In the genomic region with DNA sequence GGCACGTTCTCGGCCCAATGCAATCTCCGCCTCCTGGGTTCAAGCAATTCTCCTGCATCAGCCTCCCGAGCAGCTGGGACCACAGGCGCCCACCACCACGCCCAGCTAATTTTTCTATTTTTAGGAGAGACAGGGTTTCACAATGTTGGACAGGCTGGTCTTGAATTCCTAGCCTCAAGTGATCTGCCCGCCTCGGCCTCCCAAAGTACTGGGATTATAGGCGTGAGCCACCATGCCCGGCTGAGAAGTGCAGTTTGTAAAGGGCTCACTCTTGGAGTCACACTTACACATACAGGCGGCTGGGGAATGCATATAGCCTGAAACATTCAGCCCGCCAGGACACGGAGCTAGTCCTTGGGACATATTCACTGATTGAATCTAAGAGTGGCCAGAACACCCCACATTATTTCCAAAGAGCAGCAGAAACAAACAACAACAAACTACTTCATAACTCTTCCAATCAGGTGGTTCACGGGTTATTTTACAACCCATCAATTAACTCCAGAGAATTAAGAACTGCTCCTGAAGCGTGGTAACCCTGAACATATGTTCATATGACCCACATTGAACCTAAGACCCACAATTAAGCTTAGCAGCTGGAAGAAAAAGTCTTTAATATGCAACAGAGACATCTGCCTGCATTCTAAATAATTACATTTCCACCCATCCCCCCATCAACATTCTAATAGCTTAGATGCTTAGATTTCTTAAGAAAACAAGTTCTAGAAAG, we compare ENCODE assay signal across 1 cellular context.
TF ChIP-seq lines count a peak whose summit lies in the region.

No MANE protein-coding gene starts in this region.

TF ChIP-seq in GM23338, 12 proteins besides CTCF, POLR2A, EP300 and RAD21 (continued from another document):
- TF ChIP-seq, protein P1, sequence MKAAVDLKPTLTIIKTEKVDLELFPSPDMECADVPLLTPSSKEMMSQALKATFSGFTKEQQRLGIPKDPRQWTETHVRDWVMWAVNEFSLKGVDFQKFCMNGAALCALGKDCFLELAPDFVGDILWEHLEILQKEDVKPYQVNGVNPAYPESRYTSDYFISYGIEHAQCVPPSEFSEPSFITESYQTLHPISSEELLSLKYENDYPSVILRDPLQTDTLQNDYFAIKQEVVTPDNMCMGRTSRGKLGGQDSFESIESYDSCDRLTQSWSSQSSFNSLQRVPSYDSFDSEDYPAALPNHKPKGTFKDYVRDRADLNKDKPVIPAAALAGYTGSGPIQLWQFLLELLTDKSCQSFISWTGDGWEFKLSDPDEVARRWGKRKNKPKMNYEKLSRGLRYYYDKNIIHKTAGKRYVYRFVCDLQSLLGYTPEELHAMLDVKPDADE (IDR thresholded peaks at IDR 0.05) = no peak
- TF ChIP-seq, protein P2, sequence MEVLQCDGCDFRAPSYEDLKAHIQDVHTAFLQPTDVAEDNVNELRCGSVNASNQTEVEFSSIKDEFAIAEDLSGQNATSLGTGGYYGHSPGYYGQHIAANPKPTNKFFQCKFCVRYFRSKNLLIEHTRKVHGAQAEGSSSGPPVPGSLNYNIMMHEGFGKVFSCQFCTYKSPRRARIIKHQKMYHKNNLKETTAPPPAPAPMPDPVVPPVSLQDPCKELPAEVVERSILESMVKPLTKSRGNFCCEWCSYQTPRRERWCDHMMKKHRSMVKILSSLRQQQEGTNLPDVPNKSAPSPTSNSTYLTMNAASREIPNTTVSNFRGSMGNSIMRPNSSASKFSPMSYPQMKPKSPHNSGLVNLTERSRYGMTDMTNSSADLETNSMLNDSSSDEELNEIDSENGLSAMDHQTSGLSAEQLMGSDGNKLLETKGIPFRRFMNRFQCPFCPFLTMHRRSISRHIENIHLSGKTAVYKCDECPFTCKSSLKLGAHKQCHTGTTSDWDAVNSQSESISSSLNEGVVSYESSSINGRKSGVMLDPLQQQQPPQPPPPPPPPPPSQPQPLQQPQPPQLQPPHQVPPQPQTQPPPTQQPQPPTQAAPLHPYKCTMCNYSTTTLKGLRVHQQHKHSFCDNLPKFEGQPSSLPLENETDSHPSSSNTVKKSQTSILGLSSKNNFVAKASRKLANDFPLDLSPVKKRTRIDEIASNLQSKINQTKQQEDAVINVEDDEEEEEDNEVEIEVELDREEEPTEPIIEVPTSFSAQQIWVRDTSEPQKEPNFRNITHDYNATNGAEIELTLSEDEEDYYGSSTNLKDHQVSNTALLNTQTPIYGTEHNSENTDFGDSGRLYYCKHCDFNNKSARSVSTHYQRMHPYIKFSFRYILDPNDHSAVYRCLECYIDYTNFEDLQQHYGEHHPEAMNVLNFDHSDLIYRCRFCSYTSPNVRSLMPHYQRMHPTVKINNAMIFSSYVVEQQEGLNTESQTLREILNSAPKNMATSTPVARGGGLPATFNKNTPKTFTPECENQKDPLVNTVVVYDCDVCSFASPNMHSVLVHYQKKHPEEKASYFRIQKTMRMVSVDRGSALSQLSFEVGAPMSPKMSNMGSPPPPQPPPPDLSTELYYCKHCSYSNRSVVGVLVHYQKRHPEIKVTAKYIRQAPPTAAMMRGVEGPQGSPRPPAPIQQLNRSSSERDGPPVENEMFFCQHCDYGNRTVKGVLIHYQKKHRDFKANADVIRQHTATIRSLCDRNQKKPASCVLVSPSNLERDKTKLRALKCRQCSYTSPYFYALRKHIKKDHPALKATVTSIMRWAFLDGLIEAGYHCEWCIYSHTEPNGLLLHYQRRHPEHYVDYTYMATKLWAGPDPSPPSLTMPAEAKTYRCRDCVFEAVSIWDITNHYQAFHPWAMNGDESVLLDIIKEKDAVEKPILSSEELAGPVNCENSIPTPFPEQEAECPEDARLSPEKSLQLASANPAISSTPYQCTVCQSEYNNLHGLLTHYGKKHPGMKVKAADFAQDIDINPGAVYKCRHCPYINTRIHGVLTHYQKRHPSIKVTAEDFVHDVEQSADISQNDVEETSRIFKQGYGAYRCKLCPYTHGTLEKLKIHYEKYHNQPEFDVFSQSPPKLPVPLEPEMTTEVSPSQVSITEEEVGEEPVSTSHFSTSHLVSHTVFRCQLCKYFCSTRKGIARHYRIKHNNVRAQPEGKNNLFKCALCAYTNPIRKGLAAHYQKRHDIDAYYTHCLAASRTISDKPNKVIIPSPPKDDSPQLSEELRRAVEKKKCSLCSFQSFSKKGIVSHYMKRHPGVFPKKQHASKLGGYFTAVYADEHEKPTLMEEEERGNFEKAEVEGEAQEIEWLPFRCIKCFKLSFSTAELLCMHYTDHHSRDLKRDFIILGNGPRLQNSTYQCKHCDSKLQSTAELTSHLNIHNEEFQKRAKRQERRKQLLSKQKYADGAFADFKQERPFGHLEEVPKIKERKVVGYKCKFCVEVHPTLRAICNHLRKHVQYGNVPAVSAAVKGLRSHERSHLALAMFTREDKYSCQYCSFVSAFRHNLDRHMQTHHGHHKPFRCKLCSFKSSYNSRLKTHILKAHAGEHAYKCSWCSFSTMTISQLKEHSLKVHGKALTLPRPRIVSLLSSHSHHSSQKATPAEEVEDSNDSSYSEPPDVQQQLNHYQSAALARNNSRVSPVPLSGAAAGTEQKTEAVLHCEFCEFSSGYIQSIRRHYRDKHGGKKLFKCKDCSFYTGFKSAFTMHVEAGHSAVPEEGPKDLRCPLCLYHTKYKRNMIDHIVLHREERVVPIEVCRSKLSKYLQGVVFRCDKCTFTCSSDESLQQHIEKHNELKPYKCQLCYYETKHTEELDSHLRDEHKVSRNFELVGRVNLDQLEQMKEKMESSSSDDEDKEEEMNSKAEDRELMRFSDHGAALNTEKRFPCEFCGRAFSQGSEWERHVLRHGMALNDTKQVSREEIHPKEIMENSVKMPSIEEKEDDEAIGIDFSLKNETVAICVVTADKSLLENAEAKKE (CRISPR knock-in tag; IDR thresholded peaks at IDR 0.05) = no peak
- TF ChIP-seq CREB1 (CRISPR knock-in tag; IDR thresholded peaks at IDR 0.05; ENCODE audit: low read depth) (no peak), JUNB (IDR thresholded peaks at IDR 0.05; ENCODE audit: unreplicated experiment) (no peak), EZH2 (IDR thresholded peaks at IDR 0.05; ENCODE audit: low read depth, unreplicated experiment) (no peak), ZNF114 (CRISPR knock-in tag; IDR thresholded peaks at IDR 0.05) (no peak), EZH2phosphoT487 (IDR thresholded peaks at IDR 0.05; ENCODE audit: unreplicated experiment) (no peak)
- TF ChIP-seq, protein P3, sequence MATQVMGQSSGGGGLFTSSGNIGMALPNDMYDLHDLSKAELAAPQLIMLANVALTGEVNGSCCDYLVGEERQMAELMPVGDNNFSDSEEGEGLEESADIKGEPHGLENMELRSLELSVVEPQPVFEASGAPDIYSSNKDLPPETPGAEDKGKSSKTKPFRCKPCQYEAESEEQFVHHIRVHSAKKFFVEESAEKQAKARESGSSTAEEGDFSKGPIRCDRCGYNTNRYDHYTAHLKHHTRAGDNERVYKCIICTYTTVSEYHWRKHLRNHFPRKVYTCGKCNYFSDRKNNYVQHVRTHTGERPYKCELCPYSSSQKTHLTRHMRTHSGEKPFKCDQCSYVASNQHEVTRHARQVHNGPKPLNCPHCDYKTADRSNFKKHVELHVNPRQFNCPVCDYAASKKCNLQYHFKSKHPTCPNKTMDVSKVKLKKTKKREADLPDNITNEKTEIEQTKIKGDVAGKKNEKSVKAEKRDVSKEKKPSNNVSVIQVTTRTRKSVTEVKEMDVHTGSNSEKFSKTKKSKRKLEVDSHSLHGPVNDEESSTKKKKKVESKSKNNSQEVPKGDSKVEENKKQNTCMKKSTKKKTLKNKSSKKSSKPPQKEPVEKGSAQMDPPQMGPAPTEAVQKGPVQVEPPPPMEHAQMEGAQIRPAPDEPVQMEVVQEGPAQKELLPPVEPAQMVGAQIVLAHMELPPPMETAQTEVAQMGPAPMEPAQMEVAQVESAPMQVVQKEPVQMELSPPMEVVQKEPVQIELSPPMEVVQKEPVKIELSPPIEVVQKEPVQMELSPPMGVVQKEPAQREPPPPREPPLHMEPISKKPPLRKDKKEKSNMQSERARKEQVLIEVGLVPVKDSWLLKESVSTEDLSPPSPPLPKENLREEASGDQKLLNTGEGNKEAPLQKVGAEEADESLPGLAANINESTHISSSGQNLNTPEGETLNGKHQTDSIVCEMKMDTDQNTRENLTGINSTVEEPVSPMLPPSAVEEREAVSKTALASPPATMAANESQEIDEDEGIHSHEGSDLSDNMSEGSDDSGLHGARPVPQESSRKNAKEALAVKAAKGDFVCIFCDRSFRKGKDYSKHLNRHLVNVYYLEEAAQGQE (IDR thresholded peaks at IDR 0.05; ENCODE audit: unreplicated experiment) = no peak
